Comparison of ENCODE assay signal across 8 cellular contexts in the genomic region with DNA sequence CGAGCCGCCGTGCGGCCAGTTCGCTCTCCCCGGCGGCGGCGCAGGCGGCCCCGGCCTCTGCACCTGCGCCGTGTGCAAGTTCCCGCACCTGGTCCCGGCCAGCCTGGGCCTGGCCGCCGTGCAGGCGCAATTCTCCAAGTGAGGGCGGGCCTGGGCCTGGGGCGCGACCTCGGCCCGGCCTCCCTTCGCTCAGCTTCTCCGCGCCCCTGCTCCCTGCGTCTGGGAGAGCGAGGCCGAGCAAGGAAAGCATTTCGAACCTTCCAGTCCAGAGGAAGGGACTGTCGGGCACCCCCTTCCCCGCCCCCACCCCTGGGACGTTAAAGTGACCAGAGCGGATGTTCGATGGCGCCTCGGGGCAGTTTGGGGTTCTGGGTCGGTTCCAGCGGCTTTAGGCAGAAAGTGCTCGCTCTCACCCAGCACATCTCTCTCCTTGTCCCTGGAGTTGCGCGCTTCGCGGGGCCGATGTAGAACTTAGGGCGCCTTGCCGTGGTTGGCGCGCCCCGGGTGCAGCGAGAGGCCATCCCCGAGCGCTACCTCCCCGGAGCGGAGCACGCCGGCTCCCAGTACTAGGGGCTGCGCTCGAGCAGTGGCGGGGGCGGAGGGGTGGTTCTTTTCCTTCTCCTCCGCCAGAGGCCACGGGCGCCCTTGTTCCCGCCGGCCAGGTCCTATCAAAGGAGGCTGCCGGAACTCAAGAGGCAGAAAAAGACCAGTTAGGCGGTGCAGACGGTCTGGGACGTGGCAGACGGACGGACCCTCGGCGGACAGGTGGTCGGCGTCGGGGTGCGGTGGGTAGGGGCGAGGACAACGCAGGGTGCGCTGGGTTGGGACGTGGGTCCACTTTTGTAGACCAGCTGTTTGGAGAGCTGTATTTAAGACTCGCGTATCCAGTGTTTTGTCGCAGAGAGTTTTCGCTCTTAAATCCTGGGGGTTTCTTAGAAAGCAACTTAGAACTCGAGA. TPM values are rescaled to one million over a fixed set of nuclear protein-coding genes. Genes with fewer than 3 reads are reported as not detected.
A peak's percentile ranks its signal among the peaks of the same experiment; 100 is the strongest.
DNase-seq lines count a peak whose midpoint lies in the region; ATAC-seq and TF ChIP-seq lines count a peak whose summit lies in the region.

No MANE protein-coding gene starts in this region.

- no peak overlapping the region for H3K56ac ChIP-seq in H9 (ENCODE audit: insufficient read length, low read depth, low read length)

- H3K27me3 Mint-ChIP-seq in H9 (ENCODE audit: low read depth), result peaks cover 91% of the 10 kb centered on the region
- peaks cover 81% of the 10 kb centered on the region for H3K27me3 Mint-ChIP-seq in activated T-helper 2 cell treated with anti-CD3 and anti-CD28 coated beads, Interferon-gamma antibody, Interleukin-2, Interleukin-4, amounts not matched to agents 10 μg/mL and 5 μg/mL and 100 μg/mL, durations not matched to agents 14 hours and 24 hours and 36 hours (ENCODE audit: low read depth)

- peaks cover 16% of the 10 kb centered on the region for H3K4me1 ChIP-seq in H9 (ENCODE audit: insufficient read depth, low read length)

- H3K14ac ChIP-seq in H9 (ENCODE audit: insufficient read depth, low read length), result no peak overlapping the region

- peak overlapping the region; percentile 46 for H3K4me3 ChIP-seq in iPS-18c (ENCODE audit: insufficient read depth, low read depth, low read length)

- DNase-seq in Ammon's horn (ENCODE audit: low spot score) (peak; percentile 37), H9 (peak; percentile 55)
- no peak for DNase-seq in activated T-helper 2 cell treated with anti-CD3 and anti-CD28 coated beads, Interferon-gamma antibody, Interleukin-2, Interleukin-4, amounts not matched to agents 10 μg/mL and 5 μg/mL and 100 μg/mL, durations not matched to agents 14 hours and 24 hours and 36 hours (ENCODE audit: low spot score)
- DNase-seq in stimulated activated CD8-positive, alpha-beta memory T cell treated with anti-CD3 and anti-CD28 coated beads, Interleukin-4, amount 100 ng/mL, for 48 hours, result peak; percentile 34

- no peak overlapping the region for H3T11ph ChIP-seq in H9 (ENCODE audit: low read length)

- no peak overlapping the region for H4K5ac ChIP-seq in H9 (ENCODE audit: insufficient read length, low read depth, low read length)

- H4K20me1 ChIP-seq in H9 (ENCODE audit: control insufficient read depth, insufficient read depth, insufficient read length), result no peaks in the 10 kb centered on the region

- ATAC-seq in GM21381 (IDR thresholded peaks at IDR 0.05; ENCODE audit: unreplicated experiment) (no peak), GM21723 (IDR thresholded peaks at IDR 0.05; ENCODE audit: unreplicated experiment) (no peak), HG02798 (IDR thresholded peaks at IDR 0.05; ENCODE audit: poor library complexity, unreplicated experiment) (no peak)

- no peak overlapping the region for H3K18ac ChIP-seq in H9 (ENCODE audit: insufficient read length, low read depth, low read length)

- H2BK120ac ChIP-seq in H9 (ENCODE audit: low read depth, low read length, poor library complexity, severe bottlenecking), result no peak overlapping the region

- peaks cover 75% of the 10 kb centered on the region for H3K27me3 ChIP-seq in H9 (ENCODE audit: insufficient read depth, low read length)

- peaks cover 12% of the 10 kb centered on the region for H3K23me2 ChIP-seq in H9 (ENCODE audit: insufficient read length, low read depth, low read length, poor library complexity, severe bottlenecking)

- H3K4me1 Mint-ChIP-seq in H9, result peaks cover 42 to 53% of the 10 kb centered on the region in 2 experiments
- peaks cover 13% of the 10 kb centered on the region for H3K4me1 Mint-ChIP-seq in activated T-helper 2 cell treated with anti-CD3 and anti-CD28 coated beads, Interferon-gamma antibody, Interleukin-2, Interleukin-4, amounts not matched to agents 10 μg/mL and 5 μg/mL and 100 μg/mL, durations not matched to agents 14 hours and 24 hours and 36 hours (ENCODE audit: low read depth)

- no peak overlapping the region for H3K27ac ChIP-seq in H9 (ENCODE audit: insufficient read length, low read depth, low read length)

- no peak overlapping the region for H3K4ac ChIP-seq in H9 (ENCODE audit: low read depth, low read length)

- H2BK20ac ChIP-seq in H9 (ENCODE audit: low read depth, low read length, poor library complexity, severe bottlenecking), result no peak overlapping the region

- intact Hi-C loops in activated T-helper 2 cell treated with anti-CD3 and anti-CD28 coated beads, Interferon-gamma antibody, Interleukin-2, Interleukin-4, amounts not matched to agents 10 μg/mL and 5 μg/mL and 100 μg/mL, durations not matched to agents 14 hours and 24 hours and 36 hours (cut with micrococcal nuclease), result no loop called here

- no peaks in the 10 kb centered on the region for H3K79me1 ChIP-seq in H9 (ENCODE audit: insufficient read depth, low read depth, low read length, poor library complexity, severe bottlenecking)

- peak overlapping the region; percentile 56 to 82 for H3K4me3 Mint-ChIP-seq in H9
- peak overlapping the region; percentile 67 for H3K4me3 Mint-ChIP-seq in activated T-helper 2 cell treated with anti-CD3 and anti-CD28 coated beads, Interferon-gamma antibody, Interleukin-2, Interleukin-4, amounts not matched to agents 10 μg/mL and 5 μg/mL and 100 μg/mL, durations not matched to agents 14 hours and 24 hours and 36 hours (ENCODE audit: low read depth)

- H3K36me3 Mint-ChIP-seq in H9 (ENCODE audit: insufficient read depth in 1 of 3, low read depth in 3 of 3), result peaks cover 0 to 4% (median 0%) of the 10 kb centered on the region in 3 experiments; a peak in 1 of 7 replicates
- no peaks in the 10 kb centered on the region for H3K36me3 Mint-ChIP-seq in activated T-helper 2 cell treated with anti-CD3 and anti-CD28 coated beads, Interferon-gamma antibody, Interleukin-2, Interleukin-4, amounts not matched to agents 10 μg/mL and 5 μg/mL and 100 μg/mL, durations not matched to agents 14 hours and 24 hours and 36 hours (ENCODE audit: low read depth)

- H2AK5ac ChIP-seq in H9 (ENCODE audit: insufficient read length, low read length), result no peak overlapping the region

- H3K79me2 ChIP-seq in H9 (ENCODE audit: insufficient read depth, low read length), result no peaks in the 10 kb centered on the region

- H4K91ac ChIP-seq in H9 (ENCODE audit: insufficient read length, low read depth, low read length), result no peak overlapping the region

- peak overlapping the region; percentile 57 for H3K4me2 ChIP-seq in H9 (ENCODE audit: insufficient read depth, insufficient read length, low read length)

- no CpG with 5 or more reads among the region's 87 CpGs for WGBS in H9 (ENCODE audit: extremely low coverage, insufficient read length, low lambda C conversion rate)

- no peak overlapping the region for H3K27ac Mint-ChIP-seq in H9
- H3K27ac Mint-ChIP-seq in activated T-helper 2 cell treated with anti-CD3 and anti-CD28 coated beads, Interferon-gamma antibody, Interleukin-2, Interleukin-4, amounts not matched to agents 10 μg/mL and 5 μg/mL and 100 μg/mL, durations not matched to agents 14 hours and 24 hours and 36 hours, result no peak overlapping the region

- H3K9ac ChIP-seq in H9 (ENCODE audit: extremely low read depth, insufficient read length, low read length), result no peak overlapping the region

- no peak overlapping the region for H3K23ac ChIP-seq in H9 (ENCODE audit: insufficient read length, low read depth, low read length)

- no peak overlapping the region for H2BK5ac ChIP-seq in H9 (ENCODE audit: insufficient read length, low read length)

- no peak overlapping the region for H2AFZ ChIP-seq in H9 (ENCODE audit: low read length)

- no peak overlapping the region for H2BK15ac ChIP-seq in H9 (ENCODE audit: low read depth, low read length)

- H2BK12ac ChIP-seq in H9 (ENCODE audit: insufficient read length, low read depth, low read length), result no peak overlapping the region

- peaks cover 8 to 12% of the 10 kb centered on the region in 2 experiments for H3K9me3 Mint-ChIP-seq in H9
- H3K9me3 Mint-ChIP-seq in activated T-helper 2 cell treated with anti-CD3 and anti-CD28 coated beads, Interferon-gamma antibody, Interleukin-2, Interleukin-4, amounts not matched to agents 10 μg/mL and 5 μg/mL and 100 μg/mL, durations not matched to agents 14 hours and 24 hours and 36 hours, result no peaks in the 10 kb centered on the region

- TF ChIP-seq CTCF in H9 (conservative IDR thresholded peaks at IDR 0.05), result no peak

- no peaks in the 10 kb centered on the region for H3K9me3 ChIP-seq in H9 (ENCODE audit: control insufficient read depth, low read depth, low read length)
- peaks cover 2% of the 10 kb centered on the region for H3K9me3 ChIP-seq in iPS-18c (ENCODE audit: control insufficient read depth, insufficient read depth, low read length)

- no peak overlapping the region for H4K8ac ChIP-seq in H9 (replicated peaks; ENCODE audit: insufficient read length, low read depth, low read length)

RNA-seq across cellular contexts. Expression of a gene that starts 1.3 kb away (rescaled TPM):
- 0.31 and 0.33 TPM in 2 replicates for total RNA-seq in H9 (2021)
- 0.09 TPM in 1 of 2 replicates, not detected in the other for total RNA-seq in activated T-helper 2 cell treated with anti-CD3 and anti-CD28 coated beads, Interferon-gamma antibody, Interleukin-2, Interleukin-4, amounts not matched to agents 10 μg/mL and 5 μg/mL and 100 μg/mL, durations not matched to agents 14 hours and 24 hours and 36 hours

RNA-seq across cellular contexts. Expression of a gene that starts 45.5 kb away (rescaled TPM):
- total RNA-seq in H9 (2021), result 1.4 and 2.0 TPM in 2 replicates
- total RNA-seq in activated T-helper 2 cell treated with anti-CD3 and anti-CD28 coated beads, Interferon-gamma antibody, Interleukin-2, Interleukin-4, amounts not matched to agents 10 μg/mL and 5 μg/mL and 100 μg/mL, durations not matched to agents 14 hours and 24 hours and 36 hours, result not detected in 2 replicates
